In genomic region chr20:36493013-36493800, GRCh38 we compare ENCODE assay signal across 7 cellular contexts. TPM values are rescaled to one million over a fixed set of nuclear protein-coding genes. Genes with fewer than 3 reads are reported as not detected.
DNase-seq lines count a peak whose midpoint lies in the region; ATAC-seq, FAIRE-seq and TF ChIP-seq lines count a peak whose summit lies in the region.

No MANE protein-coding gene starts in this region.

- no peak for TF ChIP-seq EP300 in esophagus muscularis mucosa (IDR thresholded peaks at IDR 0.05)

- no peak for FAIRE-seq in pancreas (lab: Jason Lieb, UNC)

- DNase-seq in OCI-M1 (lab: John Stamatoyannopoulos, UW): peak; percentile 58
- DNase-seq in esophagus muscularis mucosa (ENCODE audit: extremely low spot score): no peak
- no peak for DNase-seq in pancreas
- no peak for DNase-seq in GM19240 (ENCODE audit: insufficient read length, low spot score)

- intact Hi-C loops in esophagus muscularis mucosa (cut with DNase I): no loop called here
- intact Hi-C loops in pancreas (cut with DNase I): no loop called here

- ATAC-seq in pancreas (peak; percentile 19 to 69 (median 36)), HG02852 (IDR thresholded peaks at IDR 0.05; ENCODE audit: unreplicated experiment) (no peak), HG03196 (IDR thresholded peaks at IDR 0.05; ENCODE audit: unreplicated experiment) (no peak)

- TF ChIP-seq CTCF in GM12874 (IDR thresholded peaks at IDR 0.05; ENCODE audit: insufficient read depth, low read depth, low read length) (peak; percentile 33; the same call in 1 of the 2 replicates), esophagus muscularis mucosa (IDR thresholded peaks at IDR 0.05) (peak; percentile 29 to 44 (median 34)), pancreas (IDR thresholded peaks at IDR 0.05) (peak in 1 of 4 donors; percentile 16)

- TF ChIP-seq POLR2A in esophagus muscularis mucosa (IDR thresholded peaks at IDR 0.05; ENCODE audit: low read depth): no peak

- H3K27ac ChIP-seq in esophagus muscularis mucosa (replicated peaks in 1 of 4) (peak overlapping the region; percentile 81 to 86 (median 84)), pancreas (peak overlapping the region in 1 of 4 donors; percentile 33)

- no peaks in the 10 kb centered on the region for H3K27me3 ChIP-seq in esophagus muscularis mucosa
- no peaks in the 10 kb centered on the region for H3K27me3 ChIP-seq in pancreas

- H3K9me3 ChIP-seq in esophagus muscularis mucosa (no peaks in the 10 kb centered on the region), pancreas (no peaks in the 10 kb centered on the region)

- peaks cover 13 to 24% (median 23%) of the 10 kb centered on the region in 4 donors for H3K36me3 ChIP-seq in esophagus muscularis mucosa
- H3K36me3 ChIP-seq in pancreas: peaks cover 0 to 14% (median 7%) of the 10 kb centered on the region in 3 donors

- WGBS in esophagus muscularis mucosa: 67% methylated on average over 5 of the region's 11 CpGs
- 75 to 76% methylated on average over 11 of the region's 11 CpGs for WGBS in pancreas, 2 donors

- H3K4me3 ChIP-seq in esophagus muscularis mucosa: peak overlapping the region in 1 of 4 donors; percentile 14
- H3K4me3 ChIP-seq in pancreas: no peak overlapping the region

- H3K4me1 ChIP-seq in esophagus muscularis mucosa (peaks cover 54 to 93% (median 81%) of the 10 kb centered on the region in 4 donors), pancreas (peaks cover 0 to 23% (median 5%) of the 10 kb centered on the region in 3 donors)

RNA-seq across cellular contexts. Expression of gene MYL9, which starts 48.1 kb away (rescaled TPM):
- total RNA-seq in esophagus muscularis mucosa: 1,000 to 10,000 TPM; 2,169 to 3,466 (median 2,516) TPM
- 10 to 100 TPM in 5 of 6 donors, 1 to 10 TPM in 1; 9.9 to 62.2 (median 20.1) TPM for total RNA-seq in pancreas
- polyA plus RNA-seq in pancreas: 100 to 1,000 TPM in 1 of 2 donors, 10 to 100 TPM in 1; 64.9 to 122 TPM

Comparison
In these comparisons a context has a peak if more than half of its experiments do, and no peak if none do; other contexts are left out.
1. ATAC-seq: peak in pancreas (4 of 4); none in HG02852 (single experiment) and HG03196 (single experiment).
2. RNA of gene MYL9, which starts 48.1 kb away (total RNA-seq): 2,169 to 3,466 TPM in esophagus muscularis mucosa; 9.9 to 62.2 TPM in pancreas; every median in the first group is over 10 times any median in the second.